In genomic region chr2:73830871-73831401, GRCh38 we compare ENCODE assay signal across 10 cellular contexts.
DNase-seq lines count a peak whose midpoint lies in the region; ATAC-seq lines count a peak whose summit lies in the region.
"Had no signal": no experiment of that assay in that cellular context is flagged by ENCODE, and none has a peak within 500 bp of the region (broad histone marks: within the 10 kb centered on the region; RNA-seq: fewer than 3 reads in every experiment).

No MANE protein-coding gene starts in this region.

- H3K4me3 Mint-ChIP-seq in stimulated activated naive CD8-positive, alpha-beta T cell treated with anti-CD3 and anti-CD28 coated beads, Interleukin-15, amount 100 ng/mL, for 72 hours = peak overlapping the region; percentile 72 to 99

- peak; percentile 88 for ATAC-seq in stimulated activated naive CD8-positive, alpha-beta T cell treated with anti-CD3 and anti-CD28 coated beads, Interleukin-15, amount 100 ng/mL, for 72 hours
- no peak for ATAC-seq in HG03342 (IDR thresholded peaks at IDR 0.05; ENCODE audit: unreplicated experiment)
- no peak for ATAC-seq in HG03378 (IDR thresholded peaks at IDR 0.05; ENCODE audit: unreplicated experiment)

- H3K27ac Mint-ChIP-seq in stimulated activated naive CD8-positive, alpha-beta T cell treated with anti-CD3 and anti-CD28 coated beads, Interleukin-15, amount 100 ng/mL, for 72 hours = peak overlapping the region; percentile 87 to 93

- DNase-seq in activated CD8-positive, alpha-beta memory T cell treated with anti-CD3 and anti-CD28 coated beads for 24 hours = peak; percentile 75
- DNase-seq in activated CD8-positive, alpha-beta memory T cell treated with anti-CD3 and anti-CD28 coated beads, Interleukin-2, amount 50 U/mL, for 48 hours = no peak
- DNase-seq in activated T-cell treated with anti-CD3 and anti-CD28 coated beads, Interleukin-2, amount 50 U/mL, for 48 hours = peak; percentile 54 to 60
- DNase-seq in glomerular visceral epithelial cell (ENCODE audit: extremely low spot score) = peak; percentile 92
- DNase-seq in stimulated activated naive CD8-positive, alpha-beta T cell treated with anti-CD3 and anti-CD28 coated beads, Interleukin-15, amount 100 ng/mL, for 72 hours = peak; percentile 27 to 51
- no peak for DNase-seq in activated effector memory CD4-positive, alpha-beta T cell treated with Interleukin-2 at 50 U/mL for 16 hours
- DNase-seq: Caco-2, islet precursor cell had no signal

- H3K9me3 Mint-ChIP-seq in stimulated activated naive CD8-positive, alpha-beta T cell treated with anti-CD3 and anti-CD28 coated beads, Interleukin-15, amount 100 ng/mL, for 72 hours = peaks cover 0 to 5% of the 10 kb centered on the region in 2 donors

- H3K4me1 Mint-ChIP-seq in stimulated activated naive CD8-positive, alpha-beta T cell treated with anti-CD3 and anti-CD28 coated beads, Interleukin-15, amount 100 ng/mL, for 72 hours = peaks cover 57% of the 10 kb centered on the region

- H3K27me3 Mint-ChIP-seq in stimulated activated naive CD8-positive, alpha-beta T cell treated with anti-CD3 and anti-CD28 coated beads, Interleukin-15, amount 100 ng/mL, for 72 hours = no peaks in the 10 kb centered on the region

Comparison
In these comparisons a context has a peak if more than half of its experiments do, and no peak if none do; other contexts are left out.
1. DNase-seq: peak in activated CD8-positive, alpha-beta memory T cell treated with anti-CD3 and anti-CD28 coated beads for 24 hours (single experiment), activated T-cell treated with anti-CD3 and anti-CD28 coated beads, Interleukin-2, amount 50 U/mL, for 48 hours (2 of 2), glomerular visceral epithelial cell (single experiment) and stimulated activated naive CD8-positive, alpha-beta T cell treated with anti-CD3 and anti-CD28 coated beads, Interleukin-15, amount 100 ng/mL, for 72 hours (2 of 2); none in activated CD8-positive, alpha-beta memory T cell treated with anti-CD3 and anti-CD28 coated beads, Interleukin-2, amount 50 U/mL, for 48 hours (single experiment) and activated effector memory CD4-positive, alpha-beta T cell treated with Interleukin-2 at 50 U/mL for 16 hours (single experiment).